In the genomic region with DNA sequence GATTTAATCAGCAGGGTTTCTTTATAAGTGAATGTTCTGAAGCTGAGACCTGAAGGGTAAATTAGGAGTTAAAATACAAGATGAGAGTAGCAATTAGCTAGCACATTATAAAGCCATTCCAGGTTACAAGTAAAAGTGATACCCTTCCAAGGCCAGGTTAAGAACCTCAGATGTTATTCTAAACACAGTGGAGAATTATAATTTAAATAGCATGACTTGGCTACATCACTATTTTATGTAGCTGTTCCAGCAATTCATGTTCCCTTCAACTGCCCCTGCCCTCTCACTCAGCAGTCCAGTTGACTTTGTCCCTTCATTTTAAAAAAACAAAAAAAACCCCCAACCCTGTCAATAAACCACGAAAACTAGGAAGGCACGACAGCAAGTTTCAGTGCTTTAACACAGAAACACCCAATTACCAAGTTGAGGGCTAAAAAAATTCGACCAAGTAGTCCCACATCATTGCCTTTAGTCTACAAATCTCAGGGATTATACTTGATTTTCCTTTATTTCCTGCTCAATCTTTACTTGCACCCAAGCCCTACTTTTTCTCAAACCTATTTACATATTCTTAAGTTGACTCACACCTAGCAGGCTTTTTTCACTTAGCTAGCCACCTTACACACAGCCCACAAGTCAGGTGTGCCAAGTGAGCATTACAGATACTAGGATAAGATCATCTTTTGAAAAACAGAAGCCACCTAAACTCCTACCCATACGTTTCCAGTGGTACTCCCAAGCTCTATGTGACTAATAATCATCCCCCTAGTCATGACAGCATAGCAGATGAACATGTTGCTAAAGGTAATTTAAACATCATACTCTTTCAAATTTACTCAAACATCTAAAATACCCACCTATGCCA, we compare ENCODE assay signal across 8 cellular contexts. TPM values are rescaled to one million over a fixed set of nuclear protein-coding genes. Genes with fewer than 3 reads are reported as not detected.
DNase-seq lines count a peak whose midpoint lies in the region; ATAC-seq and TF ChIP-seq lines count a peak whose summit lies in the region.

No MANE protein-coding gene starts in this region.

- POLR2A ChIA-PET in HCT116 (lab: Charles Lee) = no interaction called here

- no peaks in the 10 kb centered on the region for H3K9me3 ChIP-seq in HCT116 (ENCODE audit: control insufficient read depth in 1 of 2, insufficient read depth in 1 of 2, low read depth in 1 of 2, low read length in 2 of 2)
- peaks cover 2% of the 10 kb centered on the region; the same call in 1 of the 2 replicates for H3K9me3 ChIP-seq in SJCRH30 (replicated peaks)
- H3K9me3 ChIP-seq in hepatocyte (ENCODE audit: low read depth) = no peaks in the 10 kb centered on the region

- BruUV-seq in HCT116 (replicated peaks; lab: Mats Ljungman, UMichigan) = no TSS peak

- intact Hi-C loops in CD14-positive monocyte (cut with micrococcal nuclease) (loop anchor here in 1 of 2 donors (10.0 kb wide), 2 partner anchors 77 to 1073 kb away; a partner anchor contains a TSS), HCT116 (cut with micrococcal nuclease) (no loop called here), Right ventricle myocardium inferior (cut with DNase I) (no loop called here)

- H3K79me2 ChIP-seq in HCT116 (ENCODE audit: insufficient read depth, low read length) = peaks cover 75% of the 10 kb centered on the region
- peaks cover 51% of the 10 kb centered on the region for H3K79me2 ChIP-seq in hepatocyte

- H2AFZ ChIP-seq in HCT116 (ENCODE audit: low read depth, low read length, poor library complexity, severe bottlenecking) = no peak overlapping the region
- no peak overlapping the region for H2AFZ ChIP-seq in hepatocyte

- H3K27me3 ChIP-seq in HCT116 (ENCODE audit: insufficient read depth, low read length) (no peaks in the 10 kb centered on the region), SJCRH30 (peaks cover 6% of the 10 kb centered on the region; the same call in 1 of the 2 replicates), hepatocyte (no peaks in the 10 kb centered on the region)

- no peaks in the 10 kb centered on the region for H3K27me3 Mint-ChIP-seq in CD14-positive monocyte (ENCODE audit: low read depth in 3 of 3)

- CTCF ChIA-PET in HCT116 (lab: Charles Lee) = no interaction called here

- peaks cover 7 to 20% of the 10 kb centered on the region in 2 experiments; a peak in 3 of 4 replicates for H3K4me1 ChIP-seq in HCT116 (ENCODE audit: control insufficient read depth in 1 of 2, insufficient read depth in 2 of 2, low read length in 2 of 2)
- H3K4me1 ChIP-seq in SJCRH30 = peaks cover 12% of the 10 kb centered on the region
- H3K4me1 ChIP-seq in hepatocyte (ENCODE audit: insufficient read depth) = peaks cover 23% of the 10 kb centered on the region

- peaks cover 0 to 1% (median 0%) of the 10 kb centered on the region in 7 donors for H3K9me3 Mint-ChIP-seq in CD14-positive monocyte

- no peak for TF ChIP-seq RAD21 in HCT116 (IDR thresholded peaks at IDR 0.05; ENCODE audit: low read depth)

- TF ChIP-seq POLR2A in HCT116 (IDR thresholded peaks at IDR 0.05; ENCODE audit: borderline replicate concordance, extremely low read depth, insufficient read depth, insufficient read length) = no peak

- TF ChIP-seq CTCF in CD14-positive monocyte (IDR thresholded peaks at IDR 0.05) = no peak
- TF ChIP-seq CTCF in HCT116 (IDR thresholded peaks at IDR 0.05 in 2 of 3, conservative IDR thresholded peaks at IDR 0.05 in 1 of 3; ENCODE audit: borderline replicate concordance in 1 of 3, insufficient read depth in 1 of 3, low read depth in 2 of 3, low read length in 2 of 3) = no peak
- TF ChIP-seq CTCF in hepatocyte (IDR thresholded peaks at IDR 0.05; ENCODE audit: poor library complexity) = no peak

- ATAC-seq in HCT116 = no peak
- ATAC-seq in Right ventricle myocardium inferior = no peak

- H3K4me3 ChIP-seq in HCT116 (replicated peaks in 1 of 2; ENCODE audit: low read depth in 1 of 2, low read length in 2 of 2) (no peak overlapping the region), SJCRH30 (no peak overlapping the region), hepatocyte (no peak overlapping the region)

- peaks cover 72 to 77% of the 10 kb centered on the region in 2 donors for H3K36me3 Mint-ChIP-seq in CD14-positive monocyte

- H3K4me1 Mint-ChIP-seq in CD14-positive monocyte = peaks cover 38% of the 10 kb centered on the region

- H3K9ac ChIP-seq in HCT116 (ENCODE audit: low read length) = no peak overlapping the region

- DNase-seq in CD14-positive monocyte (ENCODE audit: low spot score) = no peak
- DNase-seq in HCT116 (ENCODE audit: low read depth, low spot score) = no peak
- DNase-seq in SJCRH30 = no peak
- DNase-seq in hepatocyte (ENCODE audit: low spot score) = no peak
- no peak for DNase-seq in NCI-H748 treated with DMSO at 0.1 percent for 48 hours (lab: John Stamatoyannopoulos, UW)
- DNase-seq in SK-N-DZ (ENCODE audit: low spot score) = no peak
- no peak for DNase-seq in NCI-H2196 treated with DMSO at 0.1 percent for 48 hours (lab: John Stamatoyannopoulos, UW; ENCODE audit: unreplicated experiment)
- DNase-seq in Right ventricle myocardium inferior (ENCODE audit: missing footprints) = no peak

- H3K9me2 ChIP-seq in HCT116 (ENCODE audit: insufficient read depth) = no peaks in the 10 kb centered on the region
- H3K9me2 ChIP-seq in hepatocyte (replicated peaks; ENCODE audit: insufficient read depth) = no peaks in the 10 kb centered on the region

- peaks cover 65 to 79% of the 10 kb centered on the region in 2 experiments for H3K36me3 ChIP-seq in HCT116 (ENCODE audit: control insufficient read depth in 1 of 2, insufficient read depth in 2 of 2, low read length in 2 of 2)
- H3K36me3 ChIP-seq in SJCRH30 = peaks cover 82% of the 10 kb centered on the region
- H3K36me3 ChIP-seq in hepatocyte (replicated peaks; ENCODE audit: insufficient read depth, low read depth) = peaks cover 11% of the 10 kb centered on the region

- WGBS in hepatocyte (ENCODE audit: low lambda C conversion rate, missing lambda C conversion rate) = 70% methylated on average over 4 of the region's 4 CpGs

- H4K20me1 ChIP-seq in HCT116 (ENCODE audit: insufficient read depth) = peaks cover 68% of the 10 kb centered on the region; the same call in 1 of the 2 replicates
- H4K20me1 ChIP-seq in hepatocyte (ENCODE audit: insufficient read depth, poor library complexity, severe bottlenecking) = peaks cover 35% of the 10 kb centered on the region

- H3K4me2 ChIP-seq in HCT116 (ENCODE audit: low read length) (no peak overlapping the region), hepatocyte (peak overlapping the region; percentile 86)

- RAD21 ChIA-PET in HCT116 (lab: Charles Lee; ENCODE audit: low non-redundant PET in 1 of 2, low total read pairs in 2 of 2, uncharacterized antibody in 2 of 2, unreplicated experiment in 2 of 2) = no interaction called here

- H3K4me3 Mint-ChIP-seq in CD14-positive monocyte = no peak overlapping the region

- peak overlapping the region in 5 of 7 donors; percentile 8 to 71 (median 48) for H3K27ac Mint-ChIP-seq in CD14-positive monocyte

- H3K27ac ChIP-seq in HCT116 (ENCODE audit: low read depth, low read length) = peak overlapping the region; percentile 4; the same call in 1 of the 2 replicates
- peak overlapping the region; percentile 9; the same call in 1 of the 2 replicates for H3K27ac ChIP-seq in SJCRH30
- no peak overlapping the region for H3K27ac ChIP-seq in hepatocyte

TF ChIP-seq in HCT116, 20 proteins besides CTCF, POLR2A, EP300 and RAD21 (continues in another document):
- TF ChIP-seq EZH2phosphoT487 (IDR thresholded peaks at IDR 0.05; ENCODE audit: borderline replicate concordance) (no peak), FOSL1 (IDR thresholded peaks at IDR 0.05; ENCODE audit: low read depth) (no peak), EGR1 (IDR thresholded peaks at IDR 0.05; ENCODE audit: low read depth) (no peak), EZH2 (IDR thresholded peaks at IDR 0.05) (no peak), ZFX (IDR thresholded peaks at IDR 0.05) (no peak), YY1 (IDR thresholded peaks at IDR 0.05; ENCODE audit: extremely low read depth, insufficient replicate concordance, low read depth, low read length) (no peak), CBX3 (IDR thresholded peaks at IDR 0.05; ENCODE audit: low read depth) (no peak), ZNF274 (IDR thresholded peaks at IDR 0.05; ENCODE audit: low read depth, low read length) (no peak)

RNA-seq across cellular contexts. Expression of a gene that starts 3.4 kb away (rescaled TPM):
- polyA plus RNA-seq in CD14-positive monocyte (100 to 1,000 TPM; 738 to 813 TPM), hepatocyte (534 and 566 TPM in 2 replicates)
- total RNA-seq in HCT116 (2021; ENCODE audit: unreplicated experiment) (1,279 TPM), hepatocyte (48.2 and 68.7 TPM in 2 replicates), Right ventricle myocardium inferior (693 TPM)
- 5,000 and 5,239 TPM in 2 replicates for polyA plus RNA-seq in HCT116 (2012)
- 5,451 and 5,689 TPM in 2 replicates for total RNA-seq in SJCRH30 (2014; rRNA removed; shearing (Covaris generic))
- polyA plus RNA-seq in SK-N-DZ (2014; cell fraction: cytosol; rRNA removed) = 149 and 241 TPM in 2 replicates
- 103 and 339 TPM in 2 replicates for polyA plus RNA-seq in SK-N-DZ (2014; cell fraction: nucleus; rRNA removed)

RNA-seq across cellular contexts. Expression of a gene that starts 9.6 kb away (rescaled TPM):
- 10 to 100 TPM; 10.6 to 15.6 TPM for polyA plus RNA-seq in CD14-positive monocyte
- total RNA-seq in HCT116 (2021; ENCODE audit: unreplicated experiment) = not detected
- polyA plus RNA-seq in HCT116 (2012) = 0.01 and 0.03 TPM in 2 replicates
- 2.7 and 3.0 TPM in 2 replicates for total RNA-seq in SJCRH30 (2014; rRNA removed; shearing (Covaris generic))
- total RNA-seq in hepatocyte = 4.5 and 5.5 TPM in 2 replicates
- polyA plus RNA-seq in hepatocyte = 1.4 and 2.6 TPM in 2 replicates
- not detected in 2 replicates for polyA plus RNA-seq in SK-N-DZ (2014; cell fraction: cytosol; rRNA removed)
- 0.27 TPM in 1 of 2 replicates, not detected in the other for polyA plus RNA-seq in SK-N-DZ (2014; cell fraction: nucleus; rRNA removed)
- total RNA-seq in Right ventricle myocardium inferior = 7.1 TPM

RNA-seq across cellular contexts. Expression of a gene that starts 33.4 kb away (rescaled TPM):
- polyA plus RNA-seq in CD14-positive monocyte = 10 to 100 TPM; 23.4 to 32.8 TPM
- 53.5 TPM for total RNA-seq in HCT116 (2021; ENCODE audit: unreplicated experiment)
- 16.5 and 18.9 TPM in 2 replicates for polyA plus RNA-seq in HCT116 (2012)
- 81.1 and 103 TPM in 2 replicates for total RNA-seq in SJCRH30 (2014; rRNA removed; shearing (Covaris generic))
- 87.9 and 90.4 TPM in 2 replicates for total RNA-seq in hepatocyte
- 24.5 and 25.7 TPM in 2 replicates for polyA plus RNA-seq in hepatocyte
- 36.2 and 49.8 TPM in 2 replicates for polyA plus RNA-seq in SK-N-DZ (2014; cell fraction: cytosol; rRNA removed)
- polyA plus RNA-seq in SK-N-DZ (2014; cell fraction: nucleus; rRNA removed) = 46.4 and 53.5 TPM in 2 replicates
- total RNA-seq in Right ventricle myocardium inferior = 33.6 TPM
